In genomic region chr1:25190260-25190659, GRCh38 we compare ENCODE assay signal across 8 cellular contexts.
"Had no signal": no experiment of that assay in that cellular context is flagged by ENCODE, and none has a peak within 500 bp of the region (broad histone marks: within the 10 kb centered on the region; RNA-seq: fewer than 3 reads in every experiment).

No MANE protein-coding gene starts in this region.

- FAIRE-seq: HTR-8/SVneo had no signal

- H3K4me1 ChIP-seq: HAP-1 had no signal

- DNase-seq: GM23248, GOT3, H7, KG1 had no signal

- H3K27ac ChIP-seq: GM23248 had no signal

- H3K9me3 ChIP-seq: HAP-1 had no signal

- H2AFZ ChIP-seq: GM23248 had no signal

- H3K4me3 Mint-ChIP-seq: IgD-negative memory B cell had no signal

- H3K4me3 ChIP-seq: GM23248, HAP-1 had no signal

- ATAC-seq: HCT116 had no signal

- H3K9ac ChIP-seq: GM23248 had no signal

- H3K36me3 ChIP-seq: HAP-1 had no signal

- H3K36me3 Mint-ChIP-seq: IgD-negative memory B cell had no signal

- H3K4me1 Mint-ChIP-seq: IgD-negative memory B cell had no signal

- H3K27ac Mint-ChIP-seq: IgD-negative memory B cell had no signal

- H3K9me3 Mint-ChIP-seq: IgD-negative memory B cell had no signal
